Comparison of ENCODE assay signal across 1 cellular context in genomic region chr6:136282906-136283305, GRCh38.
TF ChIP-seq lines count a peak whose summit lies in the region.

No MANE protein-coding gene starts in this region.

TF ChIP-seq in GM12878, 131 proteins besides CTCF, POLR2A, EP300 and RAD21:
- 0 out of 2 replicates have a peak, but pooled peaks have one; percentile 41 for TF ChIP-seq POLR2AphosphoS5 (IDR thresholded peaks at IDR 0.05; ENCODE audit: low read length)
- TF ChIP-seq RFX5 (IDR thresholded peaks at IDR 0.05; ENCODE audit: low read depth, low read length), result no peak
